Comparison of ENCODE assay signal across 14 cellular contexts in the genomic region with DNA sequence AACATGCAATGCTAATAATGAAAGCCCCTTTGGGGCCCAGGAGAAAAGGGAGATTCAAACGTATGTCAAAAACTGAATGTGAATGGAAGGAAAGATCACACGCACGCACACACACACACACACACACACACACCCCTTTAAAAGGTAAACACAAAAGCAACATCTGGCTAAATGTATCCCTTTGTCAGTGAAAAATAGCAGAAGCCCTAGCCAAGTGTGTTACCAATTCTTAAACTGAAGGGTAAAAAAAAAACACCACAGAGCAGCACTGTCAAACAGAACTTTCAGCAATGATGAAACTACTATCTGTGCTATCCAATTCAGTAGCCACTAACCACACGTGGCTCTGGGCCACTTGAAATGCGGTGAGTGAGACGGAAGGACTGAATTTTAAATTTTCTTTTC. TPM values are rescaled to one million over a fixed set of nuclear protein-coding genes. Genes with fewer than 3 reads are reported as not detected.
DNase-seq lines count a peak whose midpoint lies in the region; ATAC-seq and TF ChIP-seq lines count a peak whose summit lies in the region.
"Had no signal": no experiment of that assay in that cellular context is flagged by ENCODE, and none has a peak within 500 bp of the region (broad histone marks: within the 10 kb centered on the region; RNA-seq: fewer than 3 reads in every experiment).

No MANE protein-coding gene starts in this region.

- peaks cover 92% of the 10 kb centered on the region for H3K79me2 ChIP-seq in Loucy (ENCODE audit: insufficient read depth, low read length)

- H3K4me3 Mint-ChIP-seq in stimulated activated memory B cell treated with anti-CD40 and anti-IgM and Interleukin-4, amounts not matched to agents 10 μg/mL and 1 μg/mL and 100 μg/mL, for 72 hours: peak overlapping the region; percentile 60

- H3K27me3 Mint-ChIP-seq in stimulated activated memory B cell treated with anti-CD40 and anti-IgM and Interleukin-4, amounts not matched to agents 10 μg/mL and 1 μg/mL and 100 μg/mL, for 72 hours: peaks cover 14% of the 10 kb centered on the region

- in situ Hi-C loops in HAP-1 (cut with MboI; ENCODE audit: low sequenced_read_pairs): no loop called here

- peak; percentile 28 for DNase-seq in activated naive CD4-positive, alpha-beta T cell treated with Interleukin-2 at 50 U/mL for 16 hours
- DNase-seq in activated naive CD4-positive, alpha-beta T cell treated with anti-CD3 and anti-CD28 coated beads, Interleukin-2, amount 50 U/mL, for 16 hours: no peak
- DNase-seq in astrocyte of the hippocampus (ENCODE audit: low read depth, low spot score): peak; percentile 66
- no peak for DNase-seq in mesenteric fat pad (ENCODE audit: low spot score)
- DNase-seq in HAP-1 (ENCODE audit: low spot score in 2 of 2): no peak
- DNase-seq: BE2C, dermis blood vessel endothelial cell, hippocampal formation, NCI-H2029 had no signal

- peak overlapping the region; percentile 83 for H3K4me3 ChIP-seq in Loucy (ENCODE audit: low read length, poor library complexity, severe bottlenecking)
- H3K4me3 ChIP-seq in HAP-1: no peak overlapping the region
- H3K4me3 ChIP-seq: SJSA1 had no signal

- peaks cover 63% of the 10 kb centered on the region for H4K20me1 ChIP-seq in Loucy (ENCODE audit: insufficient read depth, low read length, poor library complexity, severe bottlenecking)

- peaks cover 75% of the 10 kb centered on the region for H3K36me3 Mint-ChIP-seq in stimulated activated memory B cell treated with anti-CD40 and anti-IgM and Interleukin-4, amounts not matched to agents 10 μg/mL and 1 μg/mL and 100 μg/mL, for 72 hours

- H3K27me3 ChIP-seq in Loucy (ENCODE audit: insufficient read depth, low read length, poor library complexity, severe bottlenecking) (no peaks in the 10 kb centered on the region), HAP-1 (ENCODE audit: low read depth) (peaks cover 47% of the 10 kb centered on the region)
- H3K27me3 ChIP-seq: BE2C, SJSA1 had no signal

- no peak for TF ChIP-seq CTCF in Loucy (conservative IDR thresholded peaks at IDR 0.05; ENCODE audit: low read length)

- peak overlapping the region; percentile 98 for H3K4me2 ChIP-seq in Loucy (ENCODE audit: low read depth, low read length, poor library complexity, severe bottlenecking)

- peaks cover 8% of the 10 kb centered on the region; the same call in 1 of the 2 replicates for H3F3A ChIP-seq in Loucy (ENCODE audit: low read depth)

- H3K9me3 ChIP-seq in Loucy (ENCODE audit: insufficient read depth, low read depth, low read length): no peaks in the 10 kb centered on the region
- H3K9me3 ChIP-seq in HAP-1: no peaks in the 10 kb centered on the region
- H3K9me3 ChIP-seq: BE2C had no signal

- peaks cover 4% of the 10 kb centered on the region for H3K9me3 Mint-ChIP-seq in stimulated activated memory B cell treated with anti-CD40 and anti-IgM and Interleukin-4, amounts not matched to agents 10 μg/mL and 1 μg/mL and 100 μg/mL, for 72 hours

- H3K36me3 ChIP-seq in Loucy (ENCODE audit: insufficient read depth, low read length): peaks cover 10% of the 10 kb centered on the region; the same call in 1 of the 2 replicates
- H3K36me3 ChIP-seq in HAP-1 (replicated peaks): no peaks in the 10 kb centered on the region
- H3K36me3 ChIP-seq: BE2C had no signal

- no peak for ATAC-seq in stimulated activated memory B cell treated with anti-CD40 and anti-IgM and Interleukin-4, amounts not matched to agents 10 μg/mL and 1 μg/mL and 100 μg/mL, for 72 hours
- ATAC-seq in GM19035 (IDR thresholded peaks at IDR 0.05; ENCODE audit: unreplicated experiment): no peak
- ATAC-seq: HCT116 had no signal

- H3K27ac Mint-ChIP-seq in stimulated activated memory B cell treated with anti-CD40 and anti-IgM and Interleukin-4, amounts not matched to agents 10 μg/mL and 1 μg/mL and 100 μg/mL, for 72 hours: peak overlapping the region; percentile 100

- peaks cover 82% of the 10 kb centered on the region for H3K4me1 ChIP-seq in Loucy (ENCODE audit: insufficient read depth, low read length, poor library complexity, severe bottlenecking)
- no peaks in the 10 kb centered on the region for H3K4me1 ChIP-seq in HAP-1
- H3K4me1 ChIP-seq: BE2C had no signal

- no peaks in the 10 kb centered on the region for H3K9me2 ChIP-seq in Loucy (replicated peaks; ENCODE audit: low read depth, low read length)

- no peak overlapping the region for H2AFZ ChIP-seq in Loucy (ENCODE audit: low read length)

- H3K4me1 Mint-ChIP-seq in stimulated activated memory B cell treated with anti-CD40 and anti-IgM and Interleukin-4, amounts not matched to agents 10 μg/mL and 1 μg/mL and 100 μg/mL, for 72 hours: peaks cover 81% of the 10 kb centered on the region

- peak overlapping the region; percentile 95 for H3K9ac ChIP-seq in Loucy (ENCODE audit: low read depth, low read length, poor library complexity, severe bottlenecking)

RNA-seq across cellular contexts. Expression of gene RFTN1, which starts 4.9 kb away (rescaled TPM):
- total RNA-seq in mesenteric fat pad: 54.9 TPM

Comparison
In these comparisons a context has a peak if more than half of its experiments do, and no peak if none do; other contexts are left out.
1. DNase-seq: peak in activated naive CD4-positive, alpha-beta T cell treated with Interleukin-2 at 50 U/mL for 16 hours (single experiment) and astrocyte of the hippocampus (single experiment); none in activated naive CD4-positive, alpha-beta T cell treated with anti-CD3 and anti-CD28 coated beads, Interleukin-2, amount 50 U/mL, for 16 hours (single experiment), mesenteric fat pad (single experiment) and HAP-1 (0 of 2).